Comparison of ENCODE assay signal across 8 cellular contexts in the genomic region with DNA sequence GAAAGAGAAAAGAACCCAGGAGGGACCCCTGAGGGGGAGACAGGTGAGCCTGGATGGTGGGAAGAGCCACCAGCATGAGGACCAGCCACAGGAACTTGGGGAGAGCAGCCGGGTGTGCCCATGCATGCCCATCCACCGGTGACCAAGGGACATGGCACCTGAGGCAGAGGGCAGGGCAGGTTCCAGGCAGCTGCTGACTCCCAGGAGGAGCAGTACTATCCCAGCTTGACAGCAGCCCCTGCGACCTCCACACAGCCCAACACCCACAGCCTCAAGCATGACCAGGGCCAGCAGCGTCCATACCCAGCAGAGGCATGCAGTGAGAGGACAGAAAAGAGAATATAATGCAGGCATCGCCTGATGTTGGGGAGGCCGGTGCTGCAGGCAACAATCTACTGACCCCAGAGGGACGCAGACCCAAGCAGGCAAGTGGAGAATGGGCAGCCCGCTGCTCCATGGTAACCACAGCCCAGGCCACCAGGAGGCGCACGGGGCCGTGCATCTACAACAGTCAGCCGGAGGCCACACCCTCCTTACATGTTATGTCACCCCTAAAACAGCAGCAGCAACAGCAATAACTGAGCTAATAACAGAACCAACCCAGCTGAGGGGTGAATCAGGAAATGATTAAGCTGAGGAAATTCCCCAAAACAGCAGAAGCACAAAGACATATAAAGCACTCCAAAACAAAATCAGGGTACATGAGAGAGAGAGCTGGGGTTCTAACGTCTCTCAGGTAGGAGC. TPM values are rescaled to one million over a fixed set of nuclear protein-coding genes. Genes with fewer than 3 reads are reported as not detected.
A peak's percentile ranks its signal among the peaks of the same experiment; 100 is the strongest.
DNase-seq lines count a peak whose midpoint lies in the region; FAIRE-seq and TF ChIP-seq lines count a peak whose summit lies in the region.

No MANE protein-coding gene starts in this region.

- TF ChIP-seq CTCF in GM12801 (IDR thresholded peaks at IDR 0.05; ENCODE audit: extremely low read depth, insufficient read length) (peak; percentile 76), bronchial epithelial cell (IDR thresholded peaks at IDR 0.05; ENCODE audit: insufficient read depth, low read length, severe bottlenecking) (peak; percentile 94)

- FAIRE-seq in bronchial epithelial cell (lab: Jason Lieb, UNC): peak; percentile 55

- H3K36me3 ChIP-seq in H7 (replicated peaks; ENCODE audit: control insufficient read depth, insufficient read depth, low read length) (no peaks in the 10 kb centered on the region), bronchial epithelial cell (ENCODE audit: control insufficient read depth, insufficient read depth, low read length) (no peaks in the 10 kb centered on the region)

- H3K27me3 ChIP-seq in H7 (ENCODE audit: control insufficient read depth, insufficient read depth, low read length) (no peaks in the 10 kb centered on the region; the same call in 1 of the 2 replicates), bronchial epithelial cell (ENCODE audit: control insufficient read depth, insufficient read depth, low read length) (no peaks in the 10 kb centered on the region)

- H3K4me3 ChIP-seq in H7 (ENCODE audit: insufficient read depth, low read depth, low read length) (no peak overlapping the region), bronchial epithelial cell (ENCODE audit: low read depth, low read length) (no peak overlapping the region)

- DNase-seq in H7: peak; percentile 94
- peak; percentile 24 for DNase-seq in LoVo (ENCODE audit: low spot score)
- DNase-seq in activated CD4-positive, CD25-positive, alpha-beta regulatory T cell (lab: John Stamatoyannopoulos, UW): peak; percentile 71 to 83 (median 72)
- peak; percentile 82 for DNase-seq in bronchial epithelial cell (ENCODE audit: low read depth)
- peak; percentile 47 for DNase-seq in kidney glomerular epithelial cell (lab: John Stamatoyannopoulos, UW)
- peak; percentile 73 for DNase-seq in stimulated activated CD4-positive, alpha-beta T cell treated with anti-CD3 and anti-CD28 coated beads, Interleukin-2, amount 100 ng/mL, for 4 hours (ENCODE audit: low read depth)
- no peak for DNase-seq in DMS79 treated with DMSO at 0.1 percent for 48 hours (lab: John Stamatoyannopoulos, UW)

RNA-seq across cellular contexts. Expression of a gene that starts 44.1 kb away (rescaled TPM):
- total RNA-seq in H7 (2014; rRNA removed; shearing (Covaris generic)): 3.6 and 8.9 TPM in 2 replicates
- 10.8 and 15.8 TPM in 2 replicates for total RNA-seq in bronchial epithelial cell

RNA-seq across cellular contexts. Expression of a gene that starts 46.4 kb away (rescaled TPM):
- total RNA-seq in H7 (2014; rRNA removed; shearing (Covaris generic)): 2.4 and 2.5 TPM in 2 replicates
- 1.9 and 2.1 TPM in 2 replicates for total RNA-seq in bronchial epithelial cell

RNA-seq across cellular contexts. Expression of a gene that starts 54.6 kb away (rescaled TPM):
- total RNA-seq in H7 (2014; rRNA removed; shearing (Covaris generic)): 10.3 and 15.2 TPM in 2 replicates
- total RNA-seq in bronchial epithelial cell: 10.8 and 12.3 TPM in 2 replicates
